Comparison of ENCODE assay signal across 9 cellular contexts in the genomic region with DNA sequence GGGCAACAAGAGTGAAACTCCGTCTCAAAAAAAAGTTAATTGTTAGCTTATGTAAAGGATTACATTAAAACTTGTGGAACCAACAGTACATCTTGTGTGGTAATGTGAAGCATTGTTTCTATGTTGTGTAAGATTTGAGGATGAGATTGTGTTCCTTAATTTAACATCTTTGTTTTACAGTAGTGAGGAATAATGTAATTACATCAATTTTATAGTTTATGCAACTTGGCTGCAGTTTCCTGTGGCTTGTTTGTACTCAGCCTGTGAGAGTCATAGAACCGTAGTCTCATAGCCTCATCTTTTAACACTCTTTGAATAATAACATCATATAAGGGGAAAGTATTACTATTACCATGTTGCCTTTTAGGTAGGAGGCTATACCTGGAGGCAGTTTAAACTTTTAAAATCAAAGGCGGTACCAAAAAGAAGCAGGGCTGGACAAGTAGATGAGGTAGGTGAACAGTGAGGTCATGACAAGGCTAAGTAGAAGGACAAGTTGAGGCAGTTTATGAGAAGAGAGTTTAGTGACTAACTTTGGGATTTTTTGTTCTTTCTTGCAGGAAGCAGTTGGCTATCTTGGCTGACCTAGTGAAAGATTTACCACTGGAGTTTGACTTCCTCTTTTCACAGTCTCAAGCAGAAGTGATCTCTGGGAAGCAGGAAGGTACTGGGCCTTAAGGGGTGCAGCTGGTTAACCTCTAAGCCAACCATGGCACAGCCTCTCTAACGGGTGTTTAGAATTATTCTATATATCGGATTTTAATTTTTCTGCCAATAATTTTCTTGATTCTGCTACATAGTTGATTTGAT. TPM values are rescaled to one million over a fixed set of nuclear protein-coding genes. Genes with fewer than 3 reads are reported as not detected.
A peak's percentile ranks its signal among the peaks of the same experiment; 100 is the strongest.
DNase-seq lines count a peak whose midpoint lies in the region; ATAC-seq, FAIRE-seq and TF ChIP-seq lines count a peak whose summit lies in the region.
"Had no signal": no experiment of that assay in that cellular context is flagged by ENCODE, and none has a peak within 500 bp of the region (broad histone marks: within the 10 kb centered on the region; RNA-seq: fewer than 3 reads in every experiment).

No MANE protein-coding gene starts in this region.

- H4K20me1 ChIP-seq in GM12878 (ENCODE audit: control insufficient read depth, insufficient read depth): no peaks in the 10 kb centered on the region

- 50% methylated on average over 5 of the region's 5 CpGs for WGBS in GM12878 (ENCODE audit: insufficient coverage, insufficient replicate concordance, low lambda C conversion rate, missing lambda C conversion rate)

- no peaks in the 10 kb centered on the region for H3K9me3 ChIP-seq in GM12878 (replicated peaks; ENCODE audit: control insufficient read depth, insufficient read depth, low read length)

- peak overlapping the region; percentile 14 for H3K27ac Mint-ChIP-seq in stimulated activated naive CD8-positive, alpha-beta T cell treated with anti-CD3 and anti-CD28 coated beads, Interleukin-15, Interleukin-2, amounts not matched to agents 100 ng/mL and 50 ng/mL, for 24 hours
- H3K27ac Mint-ChIP-seq in stimulated activated naive CD8-positive, alpha-beta T cell treated with anti-CD3 and anti-CD28 coated beads, Interleukin-15, amount 100 ng/mL, for 72 hours: no peak overlapping the region
- H3K27ac Mint-ChIP-seq in mesothelial cell of epicardium: no peak overlapping the region

- SMC1A ChIA-PET in GM12878 (lab: Charles Lee; ENCODE audit: uncharacterized antibody, unreplicated experiment): interaction anchor here (0.6 to 1.1 kb wide), 2 partner anchors 9 to 250 kb away, joined by 3 read pairs; no protein-coding TSS in a partner anchor

- no TSS peak for BruUV-seq in GM12878 (replicated peaks; lab: Mats Ljungman, UMichigan)

- peaks cover 33% of the 10 kb centered on the region for H3K36me3 Mint-ChIP-seq in stimulated activated naive CD8-positive, alpha-beta T cell treated with anti-CD3 and anti-CD28 coated beads, Interleukin-15, Interleukin-2, amounts not matched to agents 100 ng/mL and 50 ng/mL, for 24 hours (ENCODE audit: low read depth)
- peaks cover 16% of the 10 kb centered on the region for H3K36me3 Mint-ChIP-seq in mesothelial cell of epicardium

- RAD21 ChIA-PET in GM12878 (lab: Charles Lee; ENCODE audit: unreplicated experiment): no interaction called here

- H3K4me3 Mint-ChIP-seq in stimulated activated naive CD8-positive, alpha-beta T cell treated with anti-CD3 and anti-CD28 coated beads, Interleukin-15, Interleukin-2, amounts not matched to agents 100 ng/mL and 50 ng/mL, for 24 hours: no peak overlapping the region
- no peak overlapping the region for H3K4me3 Mint-ChIP-seq in stimulated activated naive CD8-positive, alpha-beta T cell treated with anti-CD3 and anti-CD28 coated beads, Interleukin-15, amount 100 ng/mL, for 72 hours
- H3K4me3 Mint-ChIP-seq in mesothelial cell of epicardium: no peak overlapping the region

- H3K9me3 Mint-ChIP-seq in stimulated activated naive CD8-positive, alpha-beta T cell treated with anti-CD3 and anti-CD28 coated beads, Interleukin-15, Interleukin-2, amounts not matched to agents 100 ng/mL and 50 ng/mL, for 24 hours: no peaks in the 10 kb centered on the region
- no peaks in the 10 kb centered on the region for H3K9me3 Mint-ChIP-seq in stimulated activated naive CD8-positive, alpha-beta T cell treated with anti-CD3 and anti-CD28 coated beads, Interleukin-15, amount 100 ng/mL, for 72 hours
- H3K9me3 Mint-ChIP-seq in mesothelial cell of epicardium: no peaks in the 10 kb centered on the region

- peak; percentile 85 for FAIRE-seq in GM12878 (lab: Jason Lieb, UNC)

- H3K36me3 ChIP-seq in GM12878 (ENCODE audit: control insufficient read depth in 2 of 2, insufficient read depth in 2 of 2, low read length in 1 of 2): no peaks in the 10 kb centered on the region; a peak in 2 of 4 replicates

- no peaks in the 10 kb centered on the region for H3K27me3 ChIP-seq in GM12878 (replicated peaks in 1 of 2; ENCODE audit: control insufficient read depth in 2 of 2, insufficient read depth in 2 of 2, low read length in 1 of 2)

- TF ChIP-seq CTCF in GM12878 (IDR thresholded peaks at IDR 0.05 in 2 of 3, conservative IDR thresholded peaks at IDR 0.05 in 1 of 3; ENCODE audit: control insufficient read depth in 2 of 3, extremely low read depth in 1 of 3, insufficient read depth in 1 of 3, low read depth in 3 of 3, low read length in 3 of 3) (no peak), mesothelial cell of epicardium (IDR thresholded peaks at IDR 0.05; ENCODE audit: unreplicated experiment) (no peak)

- H3K4me3 ChIP-seq in GM12878: no peak overlapping the region

- in situ Hi-C loops in GM12878 (cut with MboI): no loop called here

- no peak overlapping the region for H3K27ac ChIP-seq in GM12878 (ENCODE audit: control insufficient read depth, insufficient read depth)

- H3K4me2 ChIP-seq in GM12878 (ENCODE audit: control insufficient read depth, insufficient read depth): no peak overlapping the region

- H3K4me1 Mint-ChIP-seq in stimulated activated naive CD8-positive, alpha-beta T cell treated with anti-CD3 and anti-CD28 coated beads, Interleukin-15, Interleukin-2, amounts not matched to agents 100 ng/mL and 50 ng/mL, for 24 hours (ENCODE audit: low read depth): peaks cover 8% of the 10 kb centered on the region
- H3K4me1 Mint-ChIP-seq in stimulated activated naive CD8-positive, alpha-beta T cell treated with anti-CD3 and anti-CD28 coated beads, Interleukin-15, amount 100 ng/mL, for 72 hours: peaks cover under 1% of the 10 kb centered on the region
- no peaks in the 10 kb centered on the region for H3K4me1 Mint-ChIP-seq in mesothelial cell of epicardium

- POLR2A ChIA-PET in GM12878 (lab: Charles Lee): no interaction called here

- H3K4me1 ChIP-seq in GM12878 (ENCODE audit: control insufficient read depth, insufficient read depth, low read length): peaks cover 4% of the 10 kb centered on the region; the same call in 1 of the 2 replicates

- no peaks in the 10 kb centered on the region for H3K79me2 ChIP-seq in GM12878 (ENCODE audit: control insufficient read depth, insufficient read depth, low read length)

- CTCF ChIA-PET in GM12878 (lab: Yijun Ruan, JAX): no interaction called here

- no peak for TF ChIP-seq RAD21 in GM12878 (IDR thresholded peaks at IDR 0.05; ENCODE audit: insufficient read depth, low read depth, low read length)

- DNase-seq in stimulated activated naive CD8-positive, alpha-beta T cell treated with anti-CD3 and anti-CD28 coated beads, Interleukin-15, amount 100 ng/mL, for 72 hours: no peak
- DNase-seq in GM12878 (ENCODE audit: low read depth, low spot score): peak; percentile 43
- DNase-seq in DMS 273 treated with DMSO at 0.1 percent for 48 hours (lab: John Stamatoyannopoulos, UW): no peak
- no peak for DNase-seq in mesothelial cell of epicardium (ENCODE audit: low spot score in 2 of 2, unreplicated experiment in 2 of 2)
- no peak for DNase-seq in stimulated activated naive CD4-positive, alpha-beta T cell treated with Interleukin-2 at 50 U/mL for 16 hours (lab: John Stamatoyannopoulos, UW)
- DNase-seq: left cardiac atrium had no signal

- intact Hi-C loops in GM12878 (cut with micrococcal nuclease; ENCODE audit: unreplicated experiment): no loop called here

- no peak for TF ChIP-seq EP300 in GM12878 (IDR thresholded peaks at IDR 0.05; ENCODE audit: borderline replicate concordance in 1 of 2, control insufficient read depth in 1 of 2, low read depth in 2 of 2, low read length in 2 of 2)

- no peak overlapping the region for H3K9ac ChIP-seq in GM12878 (ENCODE audit: control insufficient read depth, insufficient read depth, low read length)

- H2AFZ ChIP-seq in GM12878 (ENCODE audit: control insufficient read depth, low read depth, low read length): peak overlapping the region; percentile 1; the same call in 1 of the 2 replicates

- ATAC-seq in stimulated activated naive CD8-positive, alpha-beta T cell treated with anti-CD3 and anti-CD28 coated beads, Interleukin-15, amount 100 ng/mL, for 72 hours: no peak
- ATAC-seq in HG03354 (IDR thresholded peaks at IDR 0.05; ENCODE audit: poor library complexity, severe bottlenecking, unreplicated experiment) (peak; percentile 89), GM12878 (peak; percentile 96), SK-N-SH treated with all-trans-retinoic acid at 6 μM for 48 hours (no peak)

- TF ChIP-seq POLR2A in GM12878 (IDR thresholded peaks at IDR 0.05; ENCODE audit: low read depth, low read length): no peak

- H3K27me3 Mint-ChIP-seq in stimulated activated naive CD8-positive, alpha-beta T cell treated with anti-CD3 and anti-CD28 coated beads, Interleukin-15, Interleukin-2, amounts not matched to agents 100 ng/mL and 50 ng/mL, for 24 hours: no peaks in the 10 kb centered on the region
- no peaks in the 10 kb centered on the region for H3K27me3 Mint-ChIP-seq in stimulated activated naive CD8-positive, alpha-beta T cell treated with anti-CD3 and anti-CD28 coated beads, Interleukin-15, amount 100 ng/mL, for 72 hours
- H3K27me3 Mint-ChIP-seq in mesothelial cell of epicardium (ENCODE audit: low read depth): no peaks in the 10 kb centered on the region

RNA-seq across cellular contexts. Expression of gene ENTPD7, which starts 26.1 kb away (rescaled TPM):
- 5.8 and 7.1 TPM in 2 replicates for total RNA-seq in GM12878 (2013; cell fraction: nucleolus; rRNA removed)
- total RNA-seq in GM12878 (2014; rRNA removed) (5.7 and 5.9 TPM in 2 replicates), GM12878 (2014; rRNA removed; fragmentation: Illumina TruSeq; extraction: Trizol) (6.1 and 6.4 TPM in 2 replicates), GM12878 (2021) (6.5 and 6.7 TPM in 2 replicates), mesothelial cell of epicardium (20.6 to 21.2 TPM (median 21.1 TPM) in 3 replicates)
- polyA plus RNA-seq in GM12878 (2011; ENCODE audit: low read depth): 1.2 TPM
- polyA plus RNA-seq in GM12878 (2011; rRNA removed) (4.6 and 5.2 TPM in 2 replicates), GM12878 (2014; fragmentation: Illumina TruSeq; extraction: Trizol) (5.1 and 5.2 TPM in 2 replicates), GM12878 (2014; fragmentation: Nextera tagmentation; extraction: Ambion mirVana) (under 1 TPM; 0.73 to 0.90 TPM), GM12878 (2014; rRNA removed) (2.9 and 4.1 TPM in 2 replicates), GM12878 (2016; fragmentation: Nextera tagmentation; extraction: Ambion mirVana) (1 to 10 TPM; 5.2 TPM)
- 4.0 and 4.4 TPM in 2 replicates for polyA plus RNA-seq in GM12878 (2011; cell fraction: cytosol; rRNA removed)
- polyA plus RNA-seq in GM12878 (2011; cell fraction: nucleus; rRNA removed): 2.0 and 2.3 TPM in 2 replicates
- 1.5 and 1.6 TPM in 2 replicates for polyA plus RNA-seq in GM12878 (2012)
- polyA minus RNA-seq in GM12878 (2011; rRNA and poly(A)+ RNA removed): 11.4 and 12.7 TPM in 2 replicates
- 4.1 and 5.0 TPM in 2 replicates for polyA minus RNA-seq in GM12878 (2011; cell fraction: cytosol; rRNA and poly(A)+ RNA removed)
- polyA minus RNA-seq in GM12878 (2011; cell fraction: nucleus; rRNA and poly(A)+ RNA removed): 3.0 and 5.5 TPM in 2 replicates

RNA-seq across cellular contexts. Expression of gene COX15, which starts 46.5 kb away (rescaled TPM):
- total RNA-seq in GM12878 (2013; cell fraction: nucleolus; rRNA removed): 62.4 and 70.0 TPM in 2 replicates
- 36.3 and 37.4 TPM in 2 replicates for total RNA-seq in GM12878 (2014; rRNA removed)
- 30.6 and 32.9 TPM in 2 replicates for total RNA-seq in GM12878 (2014; rRNA removed; fragmentation: Illumina TruSeq; extraction: Trizol)
- total RNA-seq in GM12878 (2021): 37.8 and 38.9 TPM in 2 replicates
- 22.4 TPM for polyA plus RNA-seq in GM12878 (2011; ENCODE audit: low read depth)
- polyA plus RNA-seq in GM12878 (2011; rRNA removed): 36.4 and 46.8 TPM in 2 replicates
- polyA plus RNA-seq in GM12878 (2011; cell fraction: cytosol; rRNA removed): 22.3 and 27.2 TPM in 2 replicates
- 27.6 and 30.5 TPM in 2 replicates for polyA plus RNA-seq in GM12878 (2011; cell fraction: nucleus; rRNA removed)
- polyA plus RNA-seq in GM12878 (2012): 25.7 and 37.7 TPM in 2 replicates
- 38.1 and 44.7 TPM in 2 replicates for polyA plus RNA-seq in GM12878 (2014; fragmentation: Illumina TruSeq; extraction: Trizol)
- 10 to 100 TPM; 46.3 to 50.7 TPM for polyA plus RNA-seq in GM12878 (2014; fragmentation: Nextera tagmentation; extraction: Ambion mirVana)
- polyA plus RNA-seq in GM12878 (2014; rRNA removed): 27.1 and 30.2 TPM in 2 replicates
- 10 to 100 TPM; 38.4 to 42.8 TPM for polyA plus RNA-seq in GM12878 (2016; fragmentation: Nextera tagmentation; extraction: Ambion mirVana)
- 20.5 and 25.2 TPM in 2 replicates for polyA minus RNA-seq in GM12878 (2011; rRNA and poly(A)+ RNA removed)
- polyA minus RNA-seq in GM12878 (2011; cell fraction: cytosol; rRNA and poly(A)+ RNA removed): 10.4 and 11.0 TPM in 2 replicates
- polyA minus RNA-seq in GM12878 (2011; cell fraction: nucleus; rRNA and poly(A)+ RNA removed): 8.7 and 13.6 TPM in 2 replicates
- 52.0 to 53.0 TPM (median 52.6 TPM) in 3 replicates for total RNA-seq in mesothelial cell of epicardium

RNA-seq across cellular contexts. Expression of gene CUTC, which starts 46.6 kb away (rescaled TPM):
- 32.9 and 38.9 TPM in 2 replicates for total RNA-seq in GM12878 (2013; cell fraction: nucleolus; rRNA removed)
- 23.8 and 28.3 TPM in 2 replicates for total RNA-seq in GM12878 (2014; rRNA removed)
- 34.3 and 36.2 TPM in 2 replicates for total RNA-seq in GM12878 (2014; rRNA removed; fragmentation: Illumina TruSeq; extraction: Trizol)
- 25.7 and 26.7 TPM in 2 replicates for total RNA-seq in GM12878 (2021)
- polyA plus RNA-seq in GM12878 (2011; ENCODE audit: low read depth): 21.8 TPM
- polyA plus RNA-seq in GM12878 (2011; rRNA removed): 47.7 and 63.2 TPM in 2 replicates
- polyA plus RNA-seq in GM12878 (2011; cell fraction: cytosol; rRNA removed): 18.6 and 26.4 TPM in 2 replicates
- polyA plus RNA-seq in GM12878 (2011; cell fraction: nucleus; rRNA removed): 25.8 and 28.8 TPM in 2 replicates
- polyA plus RNA-seq in GM12878 (2012): 25.5 and 28.0 TPM in 2 replicates
- polyA plus RNA-seq in GM12878 (2014; fragmentation: Illumina TruSeq; extraction: Trizol): 34.3 and 42.5 TPM in 2 replicates
- 10 to 100 TPM; 64.6 to 71.7 TPM for polyA plus RNA-seq in GM12878 (2014; fragmentation: Nextera tagmentation; extraction: Ambion mirVana)
- 34.3 and 37.6 TPM in 2 replicates for polyA plus RNA-seq in GM12878 (2014; rRNA removed)
- polyA plus RNA-seq in GM12878 (2016; fragmentation: Nextera tagmentation; extraction: Ambion mirVana): 10 to 100 TPM; 44.0 to 49.6 TPM
- 27.4 and 30.3 TPM in 2 replicates for polyA minus RNA-seq in GM12878 (2011; rRNA and poly(A)+ RNA removed)
- 7.3 and 7.6 TPM in 2 replicates for polyA minus RNA-seq in GM12878 (2011; cell fraction: cytosol; rRNA and poly(A)+ RNA removed)
- 10.5 and 13.6 TPM in 2 replicates for polyA minus RNA-seq in GM12878 (2011; cell fraction: nucleus; rRNA and poly(A)+ RNA removed)
- total RNA-seq in mesothelial cell of epicardium: 10.4 to 13.3 TPM (median 10.6 TPM) in 3 replicates

Comparison
In these comparisons a context has a peak if more than half of its experiments do, and no peak if none do; other contexts are left out.
1. ATAC-seq: peak in HG03354 (single experiment) and GM12878 (single experiment); none in stimulated activated naive CD8-positive, alpha-beta T cell treated with anti-CD3 and anti-CD28 coated beads, Interleukin-15, amount 100 ng/mL, for 72 hours (single experiment) and SK-N-SH treated with all-trans-retinoic acid at 6 μM for 48 hours (single experiment).